ENCODE assay signal across 10 cellular contexts in genomic region chrX:143633530-143634372, GRCh38. TPM values are rescaled to one million over a fixed set of nuclear protein-coding genes. Genes with fewer than 3 reads are reported as not detected.
DNase-seq lines count a peak whose midpoint lies in the region; ATAC-seq, FAIRE-seq and TF ChIP-seq lines count a peak whose summit lies in the region.
"Had no signal": no experiment of that assay in that cellular context is flagged by ENCODE, and none has a peak within 500 bp of the region (broad histone marks: within the 10 kb centered on the region; RNA-seq: fewer than 3 reads in every experiment).

No MANE protein-coding gene starts in this region.

- H3K27ac ChIP-seq in SK-N-MC, result no peak overlapping the region

- H3K4me3 ChIP-seq in SK-N-MC (peak overlapping the region; percentile 76), iPS-15b (ENCODE audit: low read depth, low read length) (peak overlapping the region; percentile 54), retinal pigment epithelial cell (ENCODE audit: low read length) (peak overlapping the region; percentile 40)

- TF ChIP-seq CTCF in retinal pigment epithelial cell (conservative IDR thresholded peaks at IDR 0.05; ENCODE audit: low read depth, low read length), result no peak

- no peak for FAIRE-seq in GM19239 (lab: Jason Lieb, UNC)

- in situ Hi-C loops in G401 (cut with HindIII; ENCODE audit: low sequenced_read_pairs), result no loop called here

- ATAC-seq in HG02870 (IDR thresholded peaks at IDR 0.05; ENCODE audit: unreplicated experiment), result no peak

- no peaks in the 10 kb centered on the region for H3K4me1 ChIP-seq in iPS-15b (ENCODE audit: control insufficient read depth, insufficient read depth, low read length)

- H3K27me3 ChIP-seq in iPS-15b (ENCODE audit: control insufficient read depth, insufficient read depth, low read length), result peaks cover 11% of the 10 kb centered on the region

- peak; percentile 49 for DNase-seq in G401 (ENCODE audit: low spot score)
- no peak for DNase-seq in SK-N-MC (ENCODE audit: low read depth, low spot score)
- no peak for DNase-seq in retinal pigment epithelial cell (ENCODE audit: low read depth)
- DNase-seq in GDM1 (lab: John Stamatoyannopoulos, UW), result no peak
- DNase-seq in inferior parietal cortex (ENCODE audit: extremely low spot score), result no peak
- DNase-seq in GM19239 (ENCODE audit: insufficient read length, low spot score), result no peak
- DNase-seq: activated naive CD8-positive, alpha-beta T cell treated with anti-CD3 and anti-CD28 coated beads for 36 hours; NCI-H2029 treated with DMSO at 0.1 percent for 48 hours had no signal

- H3K9me3 ChIP-seq in SK-N-MC (ENCODE audit: low read depth, low read length) (no peaks in the 10 kb centered on the region), iPS-15b (ENCODE audit: control insufficient read depth, insufficient read depth, low read length) (peaks cover 12% of the 10 kb centered on the region)

- H3K36me3 ChIP-seq in SK-N-MC (ENCODE audit: insufficient read depth, low read length) (no peaks in the 10 kb centered on the region), iPS-15b (ENCODE audit: control insufficient read depth, insufficient read depth, low read length) (no peaks in the 10 kb centered on the region)

- no peak overlapping the region for H3K9ac ChIP-seq in SK-N-MC (ENCODE audit: insufficient read length)
- H3K9ac ChIP-seq in iPS-15b (ENCODE audit: low read depth, low read length), result no peak overlapping the region

RNA-seq across cellular contexts. Expression of gene SLITRK4, which starts 2.1 kb away (rescaled TPM):
- not detected in 2 replicates for total RNA-seq in G401 (2014; rRNA removed; shearing (Covaris generic))
- total RNA-seq: activated naive CD8-positive, alpha-beta T cell treated with anti-CD3 and anti-CD28 coated beads for 36 hours had no signal
